9 cellular contexts compared by ENCODE assay signal in genomic region chr2:157839162-157839801, GRCh38. TPM values are rescaled to one million over a fixed set of nuclear protein-coding genes. Genes with fewer than 3 reads are reported as not detected.
DNase-seq lines count a peak whose midpoint lies in the region; FAIRE-seq and TF ChIP-seq lines count a peak whose summit lies in the region.
"Had no signal": no experiment of that assay in that cellular context is flagged by ENCODE, and none has a peak within 500 bp of the region (broad histone marks: within the 10 kb centered on the region; RNA-seq: fewer than 3 reads in every experiment).

No MANE protein-coding gene starts in this region.

- peak overlapping the region; percentile 88 for H3K27ac ChIP-seq in astrocyte (ENCODE audit: low read depth, low read length)
- H3K27ac ChIP-seq in effector memory CD4-positive, alpha-beta T cell (ENCODE audit: insufficient read depth, low read length, poor library complexity, severe bottlenecking): no peak overlapping the region

- no peaks in the 10 kb centered on the region for H3K9me3 ChIP-seq in astrocyte (ENCODE audit: insufficient read depth, low read depth, low read length)
- no peaks in the 10 kb centered on the region for H3K9me3 ChIP-seq in effector memory CD4-positive, alpha-beta T cell (ENCODE audit: control insufficient read depth, low read length)

- no peak for FAIRE-seq in astrocyte (lab: Jason Lieb, UNC)

- no peaks in the 10 kb centered on the region for H3K27me3 ChIP-seq in astrocyte (ENCODE audit: insufficient read depth, low read length)
- H3K27me3 ChIP-seq in effector memory CD4-positive, alpha-beta T cell (replicated peaks; ENCODE audit: control insufficient read depth, insufficient read depth, low read length, poor library complexity, severe bottlenecking): no peaks in the 10 kb centered on the region

- H3K4me1 Mint-ChIP-seq in CD14-positive monocyte (peaks cover 32% of the 10 kb centered on the region), astrocyte (ENCODE audit: low read depth, unreplicated experiment) (peaks cover 73% of the 10 kb centered on the region)

- H3K36me3 ChIP-seq in astrocyte (ENCODE audit: insufficient read depth, low read length): no peaks in the 10 kb centered on the region
- H3K36me3 ChIP-seq in effector memory CD4-positive, alpha-beta T cell (ENCODE audit: control insufficient read depth, insufficient read depth, low read length): no peaks in the 10 kb centered on the region

- H3K27ac Mint-ChIP-seq in CD14-positive monocyte: peak overlapping the region in 4 of 7 donors; percentile 88 to 95 (median 90)
- peak overlapping the region; percentile 96 for H3K27ac Mint-ChIP-seq in astrocyte (ENCODE audit: unreplicated experiment)
- H3K27ac Mint-ChIP-seq: activated B cell treated with CpG ODN at 0.5 μM for 24 hours had no signal

- DNase-seq in CD14-positive monocyte (ENCODE audit: low spot score): no peak
- peak; percentile 61 for DNase-seq in NCI-H1694 (lab: John Stamatoyannopoulos, UW)
- peak; percentile 74 for DNase-seq in astrocyte (ENCODE audit: low read depth)
- DNase-seq in islet precursor cell: peak; percentile 88
- DNase-seq in stimulated activated CD4-positive, alpha-beta T cell treated with anti-CD3 and anti-CD28 coated beads, Interleukin-12 subunit alpha, Interleukin-12 subunit beta, amount 100 ng/mL, for 4 hours: no peak
- no peak for DNase-seq in effector memory CD4-positive, alpha-beta T cell
- DNase-seq in stimulated activated CD8-positive, alpha-beta memory T cell treated with anti-CD3 and anti-CD28 coated beads, Interleukin-4, amount 100 ng/mL, for 48 hours: no peak
- DNase-seq in HK-2 (ENCODE audit: unreplicated experiment): no peak
- DNase-seq: activated B cell treated with CpG ODN at 0.5 μM for 24 hours had no signal

- H4K20me1 ChIP-seq in astrocyte (ENCODE audit: insufficient read depth, low read length): peaks cover 47% of the 10 kb centered on the region

- H3K4me3 Mint-ChIP-seq in CD14-positive monocyte: no peak overlapping the region
- H3K4me3 Mint-ChIP-seq in astrocyte (ENCODE audit: unreplicated experiment): peak overlapping the region; percentile 52
- H3K4me3 Mint-ChIP-seq: activated B cell treated with CpG ODN at 0.5 μM for 24 hours had no signal

- peak overlapping the region; percentile 85 for H3K4me2 ChIP-seq in astrocyte (ENCODE audit: low read length)

- peak overlapping the region; percentile 1 for H3K9ac ChIP-seq in astrocyte (ENCODE audit: low read length)

- H3K4me1 ChIP-seq in astrocyte (ENCODE audit: insufficient read depth, low read length): peaks cover 52% of the 10 kb centered on the region
- H3K4me1 ChIP-seq in effector memory CD4-positive, alpha-beta T cell (ENCODE audit: control insufficient read depth, insufficient read depth, low read length, poor library complexity, severe bottlenecking): no peaks in the 10 kb centered on the region

- TF ChIP-seq CTCF in CD14-positive monocyte (IDR thresholded peaks at IDR 0.05) (no peak), astrocyte (IDR thresholded peaks at IDR 0.05; ENCODE audit: insufficient read depth, low read depth, low read length) (no peak)

- intact Hi-C loops in CD14-positive monocyte (cut with micrococcal nuclease): loop anchor here in 1 of 2 donors (5.0 kb wide), 1 partner anchor 33 kb away; no protein-coding TSS in a partner anchor

- H3K79me2 ChIP-seq in astrocyte (ENCODE audit: insufficient read depth, low read length): peaks cover 84% of the 10 kb centered on the region

- no peaks in the 10 kb centered on the region for H3K27me3 Mint-ChIP-seq in CD14-positive monocyte (ENCODE audit: low read depth in 3 of 3)
- no peaks in the 10 kb centered on the region for H3K27me3 Mint-ChIP-seq in astrocyte (ENCODE audit: low read depth, unreplicated experiment)
- H3K27me3 Mint-ChIP-seq: activated B cell treated with CpG ODN at 0.5 μM for 24 hours had no signal

- H3K9me3 Mint-ChIP-seq in CD14-positive monocyte (no peaks in the 10 kb centered on the region), astrocyte (ENCODE audit: unreplicated experiment) (no peaks in the 10 kb centered on the region)
- H3K9me3 Mint-ChIP-seq: activated B cell treated with CpG ODN at 0.5 μM for 24 hours had no signal

- no peak overlapping the region for H3K4me3 ChIP-seq in astrocyte (ENCODE audit: insufficient read depth, low read depth, low read length)
- no peak overlapping the region for H3K4me3 ChIP-seq in effector memory CD4-positive, alpha-beta T cell (ENCODE audit: insufficient read depth, low read depth, low read length, poor library complexity, severe bottlenecking)

- H3K36me3 Mint-ChIP-seq in CD14-positive monocyte (peaks cover 16 to 17% of the 10 kb centered on the region in 2 donors), astrocyte (ENCODE audit: low read depth, unreplicated experiment) (peaks cover 9% of the 10 kb centered on the region)

- no peak overlapping the region for H2AFZ ChIP-seq in astrocyte (ENCODE audit: low read depth, low read length)

RNA-seq across cellular contexts. Expression of gene ACVR1, which starts 36.8 kb away (rescaled TPM):
- 1 to 10 TPM; 2.8 to 4.9 TPM for polyA plus RNA-seq in CD14-positive monocyte
- 45.9 and 54.6 TPM in 2 replicates for total RNA-seq in astrocyte

Comparison
In these comparisons a context has a peak if more than half of its experiments do, and no peak if none do; other contexts are left out.
1. DNase-seq: peak in NCI-H1694 (single experiment), astrocyte (single experiment) and islet precursor cell (single experiment); none in CD14-positive monocyte (single experiment), stimulated activated CD4-positive, alpha-beta T cell treated with anti-CD3 and anti-CD28 coated beads, Interleukin-12 subunit alpha, Interleukin-12 subunit beta, amount 100 ng/mL, for 4 hours (single experiment), effector memory CD4-positive, alpha-beta T cell (0 of 3), stimulated activated CD8-positive, alpha-beta memory T cell treated with anti-CD3 and anti-CD28 coated beads, Interleukin-4, amount 100 ng/mL, for 48 hours (single experiment) and HK-2 (single experiment).